Comparison of ENCODE assay signal across 11 cellular contexts in genomic region chr11:118142809-118143208, GRCh38. TPM values are rescaled to one million over a fixed set of nuclear protein-coding genes. Genes with fewer than 3 reads are reported as not detected.
DNase-seq lines count a peak whose midpoint lies in the region; TF ChIP-seq lines count a peak whose summit lies in the region.
"Had no signal": no experiment of that assay in that cellular context is flagged by ENCODE, and none has a peak within 500 bp of the region (broad histone marks: within the 10 kb centered on the region; RNA-seq: fewer than 3 reads in every experiment).

No MANE protein-coding gene starts in this region.

- CTCF ChIA-PET in Calu3 (lab: Charles Lee): no interaction called here

- peaks cover 7% of the 10 kb centered on the region for H3K4me1 Mint-ChIP-seq in T-helper 2 cell treated with Interferon-gamma antibody and Interleukin-4, amounts not matched to agents 5 μg/mL and 100 μg/mL, for 36 hours (ENCODE audit: low read depth)
- peaks cover 9% of the 10 kb centered on the region for H3K4me1 Mint-ChIP-seq in Calu3 (ENCODE audit: low read depth, unreplicated experiment)

- H3K4me3 Mint-ChIP-seq in T-helper 2 cell treated with Interferon-gamma antibody and Interleukin-4, amounts not matched to agents 5 μg/mL and 100 μg/mL, for 36 hours: peak overlapping the region; percentile 3
- no peak overlapping the region for H3K4me3 Mint-ChIP-seq in Calu3 (ENCODE audit: low read depth, unreplicated experiment)
- H3K4me3 Mint-ChIP-seq: activated naive CD4-positive, alpha-beta T cell treated with anti-CD3 and anti-CD28 coated beads for 36 hours had no signal

- BruUV-seq in Calu3 (replicated peaks; lab: Mats Ljungman, UMichigan): no TSS peak

- H3K36me3 Mint-ChIP-seq in T-helper 2 cell treated with Interferon-gamma antibody and Interleukin-4, amounts not matched to agents 5 μg/mL and 100 μg/mL, for 36 hours (ENCODE audit: low read depth): no peaks in the 10 kb centered on the region
- peaks cover 12% of the 10 kb centered on the region for H3K36me3 Mint-ChIP-seq in Calu3 (ENCODE audit: insufficient read depth, unreplicated experiment)

- H3K27ac Mint-ChIP-seq in T-helper 2 cell treated with Interferon-gamma antibody and Interleukin-4, amounts not matched to agents 5 μg/mL and 100 μg/mL, for 36 hours: no peak overlapping the region
- no peak overlapping the region for H3K27ac Mint-ChIP-seq in Calu3 (ENCODE audit: unreplicated experiment)
- H3K27ac Mint-ChIP-seq: activated naive CD4-positive, alpha-beta T cell treated with anti-CD3 and anti-CD28 coated beads for 36 hours had no signal

- no peaks in the 10 kb centered on the region for H3K9me3 Mint-ChIP-seq in T-helper 2 cell treated with Interferon-gamma antibody and Interleukin-4, amounts not matched to agents 5 μg/mL and 100 μg/mL, for 36 hours
- no peaks in the 10 kb centered on the region for H3K9me3 Mint-ChIP-seq in Calu3 (ENCODE audit: low read depth, unreplicated experiment)
- H3K9me3 Mint-ChIP-seq: activated naive CD4-positive, alpha-beta T cell treated with anti-CD3 and anti-CD28 coated beads for 36 hours had no signal

- in situ Hi-C loops in KBM-7 (cut with MboI; ENCODE audit: low pct_unique_long_range_greater_than_20kb, low sequenced_read_pairs): no loop called here

- peaks cover 51% of the 10 kb centered on the region for H3K27me3 Mint-ChIP-seq in T-helper 2 cell treated with Interferon-gamma antibody and Interleukin-4, amounts not matched to agents 5 μg/mL and 100 μg/mL, for 36 hours (ENCODE audit: low read depth)
- H3K27me3 Mint-ChIP-seq in Calu3 (ENCODE audit: unreplicated experiment): peaks cover 74% of the 10 kb centered on the region

- TF ChIP-seq CTCF in Calu3 (IDR thresholded peaks at IDR 0.05; ENCODE audit: unreplicated experiment): no peak

- DNase-seq in DMS53 (lab: John Stamatoyannopoulos, UW) (peak; percentile 87), KBM-7 (peak; percentile 76), mesenteric fat pad (ENCODE audit: low spot score) (peak; percentile 62), Calu3 (no peak), SW 1271 (lab: John Stamatoyannopoulos, UW) (no peak), NCI-H526 treated with DMSO at 0.1 percent for 48 hours (lab: John Stamatoyannopoulos, UW) (no peak)
- DNase-seq in T-helper 2 cell treated with Interferon-gamma antibody and Interleukin-4, amounts not matched to agents 5 μg/mL and 100 μg/mL, for 36 hours (ENCODE audit: low spot score): no peak
- DNase-seq: activated naive CD4-positive, alpha-beta T cell treated with anti-CD3 and anti-CD28 coated beads for 36 hours; DND-41; effector CD4-positive, alpha-beta T cell had no signal

- intact Hi-C loops in Calu3 (cut with micrococcal nuclease; ENCODE audit: unreplicated experiment): no loop called here

RNA-seq across cellular contexts. Expression of gene SCN4B, which starts 9.8 kb away (rescaled TPM):
- total RNA-seq in mesenteric fat pad: 2.3 TPM
- not detected in 2 replicates for total RNA-seq in Calu3 (2022)
- total RNA-seq: NCI-H460 had no signal

RNA-seq across cellular contexts. Expression of gene SCN2B, which starts 33.6 kb away (rescaled TPM):
- total RNA-seq in mesenteric fat pad (not detected), Calu3 (2022) (not detected in 2 replicates)
- total RNA-seq: activated naive CD4-positive, alpha-beta T cell treated with anti-CD3 and anti-CD28 coated beads for 36 hours; NCI-H460 had no signal

RNA-seq across cellular contexts. Expression of gene SMIM35, which starts 56.0 kb away (rescaled TPM):
- not detected for total RNA-seq in mesenteric fat pad
- not detected in 2 replicates for total RNA-seq in Calu3 (2022)
- total RNA-seq: activated naive CD4-positive, alpha-beta T cell treated with anti-CD3 and anti-CD28 coated beads for 36 hours; NCI-H460 had no signal

Comparison
In these comparisons a context has a peak if more than half of its experiments do, and no peak if none do; other contexts are left out.
1. DNase-seq: peak in DMS53 (single experiment), KBM-7 (single experiment) and mesenteric fat pad (single experiment); none in T-helper 2 cell treated with Interferon-gamma antibody and Interleukin-4, amounts not matched to agents 5 μg/mL and 100 μg/mL, for 36 hours (single experiment), Calu3 (single experiment), SW 1271 (0 of 2) and NCI-H526 treated with DMSO at 0.1 percent for 48 hours (single experiment).